ENCODE assay signal across 8 cellular contexts in the genomic region with DNA sequence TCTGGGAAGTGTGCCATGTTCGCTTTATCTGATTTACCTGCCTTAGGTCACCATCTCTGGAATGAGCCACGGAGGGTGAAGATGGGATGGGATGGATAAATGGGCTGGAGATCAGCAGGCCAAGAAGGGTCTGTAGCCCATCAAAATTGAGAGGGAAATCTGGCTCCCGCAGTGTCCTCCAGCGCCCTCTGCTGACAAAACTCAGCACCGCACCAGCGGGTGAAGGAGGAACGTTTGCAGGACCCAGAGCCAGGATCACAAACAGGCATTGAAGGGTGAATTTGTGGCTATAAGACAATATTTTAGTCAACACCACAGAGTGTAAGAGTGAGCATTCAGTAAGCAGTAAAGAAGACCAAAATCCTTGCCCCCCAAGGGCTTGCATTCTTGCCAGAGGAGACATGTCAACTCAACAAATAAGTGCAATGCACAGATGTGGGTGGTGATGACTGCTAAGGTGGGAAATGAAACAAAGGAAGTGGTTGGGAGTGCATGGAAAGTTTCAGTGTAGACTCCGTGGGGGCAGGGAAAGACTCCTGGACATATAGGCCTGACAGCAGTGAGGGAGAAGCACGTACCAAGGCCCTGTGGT.
DNase-seq lines count a peak whose midpoint lies in the region; ATAC-seq lines count a peak whose summit lies in the region.

No MANE protein-coding gene starts in this region.

- peak; percentile 17 for DNase-seq in stimulated activated CD4-positive, alpha-beta T cell treated with anti-CD3 and anti-CD28 coated beads, Interleukin-1b, Interleukin-23, amount 100 ng/mL, for 48 hours
- DNase-seq in stimulated activated CD4-positive, alpha-beta T cell treated with anti-CD3 and anti-CD28 coated beads, Interleukin-4, amount 100 ng/mL, for 1 hour: no peak
- DNase-seq in SK-MEL-5 (ENCODE audit: low read depth, low spot score) (peak; percentile 48), germinal center (ENCODE audit: low spot score) (peak; percentile 23), Ammon's horn (ENCODE audit: low spot score) (no peak)

- in situ Hi-C loops in SK-MEL-5 (cut with HindIII; ENCODE audit: low pct_unique_long_range_greater_than_20kb, low sequenced_read_pairs): no loop called here

- ATAC-seq in GM18867 (IDR thresholded peaks at IDR 0.05; ENCODE audit: unreplicated experiment): no peak
- ATAC-seq in GM19463 (IDR thresholded peaks at IDR 0.05; ENCODE audit: unreplicated experiment): no peak
- ATAC-seq in HG03457 (IDR thresholded peaks at IDR 0.05; ENCODE audit: unreplicated experiment): no peak

Comparison
In these comparisons a context has a peak if more than half of its experiments do, and no peak if none do; other contexts are left out.
1. DNase-seq: peak in stimulated activated CD4-positive, alpha-beta T cell treated with anti-CD3 and anti-CD28 coated beads, Interleukin-1b, Interleukin-23, amount 100 ng/mL, for 48 hours (single experiment), SK-MEL-5 (single experiment) and germinal center (single experiment); none in stimulated activated CD4-positive, alpha-beta T cell treated with anti-CD3 and anti-CD28 coated beads, Interleukin-4, amount 100 ng/mL, for 1 hour (single experiment) and Ammon's horn (single experiment).